Comparison of ENCODE assay signal across 1 cellular context in genomic region chr16:30974348-30974747, GRCh38.
A peak's percentile ranks its signal among the peaks of the same experiment; 100 is the strongest.
TF ChIP-seq lines count a peak whose summit lies in the region.

No MANE protein-coding gene starts in this region.

TF ChIP-seq in K562, 482 proteins besides CTCF, POLR2A, EP300 and RAD21 (continues in another document):
- TF ChIP-seq GATAD2A (IDR thresholded peaks at IDR 0.05) (no peak), ZBTB8A (IDR thresholded peaks at IDR 0.05; ENCODE audit: partially characterized antibody) (no peak), CBFA2T3 (IDR thresholded peaks at IDR 0.05) (peak; percentile 68), TGIF2 (CRISPR knock-in tag; IDR thresholded peaks at IDR 0.05) (no peak), SMAD4 (CRISPR knock-in tag; conservative IDR thresholded peaks at IDR 0.05) (no peak), CBX1 (IDR thresholded peaks at IDR 0.05; ENCODE audit: low read depth) (no peak), SETDB1 (IDR thresholded peaks at IDR 0.05; ENCODE audit: low read length) (no peak), ZNF639 (CRISPR knock-in tag; conservative IDR thresholded peaks at IDR 0.05 in 1 of 2, IDR thresholded peaks at IDR 0.05 in 1 of 2) (no peak), CEBPG (CRISPR knock-in tag; IDR thresholded peaks at IDR 0.05) (no peak), CEBPG (tag; conservative IDR thresholded peaks at IDR 0.05 in 1 of 2, IDR thresholded peaks at IDR 0.05 in 1 of 2) (no peak), ZNF644 (tag; IDR thresholded peaks at IDR 0.05; ENCODE audit: low read depth) (no peak), ZNF518B (CRISPR knock-in tag; IDR thresholded peaks at IDR 0.05) (no peak), MEIS2 (IDR thresholded peaks at IDR 0.05; ENCODE audit: partially characterized antibody) (no peak), NCOR1 (IDR thresholded peaks at IDR 0.05) (peak; percentile 15; the same call in 1 of the 2 replicates), HDAC1 (IDR thresholded peaks at IDR 0.05) (no peak), ZNF121 (CRISPR knock-in tag; conservative IDR thresholded peaks at IDR 0.05) (no peak), COPS2 (conservative IDR thresholded peaks at IDR 0.05) (no peak), ZNF263 (CRISPR knock-in tag; IDR thresholded peaks at IDR 0.05; ENCODE audit: borderline replicate concordance) (no peak), ZBTB40 (IDR thresholded peaks at IDR 0.05) (no peak), ZBTB40 (CRISPR knock-in tag; IDR thresholded peaks at IDR 0.05) (no peak), TCF3 (CRISPR knock-in tag; IDR thresholded peaks at IDR 0.05) (peak; percentile 64), C11orf30 (IDR thresholded peaks at IDR 0.05; ENCODE audit: low read depth) (no peak), NCOA4 (IDR thresholded peaks at IDR 0.05; ENCODE audit: partially characterized antibody) (no peak), ZNF184 (CRISPR knock-in tag; IDR thresholded peaks at IDR 0.05) (no peak)
- TF ChIP-seq, protein P1, sequence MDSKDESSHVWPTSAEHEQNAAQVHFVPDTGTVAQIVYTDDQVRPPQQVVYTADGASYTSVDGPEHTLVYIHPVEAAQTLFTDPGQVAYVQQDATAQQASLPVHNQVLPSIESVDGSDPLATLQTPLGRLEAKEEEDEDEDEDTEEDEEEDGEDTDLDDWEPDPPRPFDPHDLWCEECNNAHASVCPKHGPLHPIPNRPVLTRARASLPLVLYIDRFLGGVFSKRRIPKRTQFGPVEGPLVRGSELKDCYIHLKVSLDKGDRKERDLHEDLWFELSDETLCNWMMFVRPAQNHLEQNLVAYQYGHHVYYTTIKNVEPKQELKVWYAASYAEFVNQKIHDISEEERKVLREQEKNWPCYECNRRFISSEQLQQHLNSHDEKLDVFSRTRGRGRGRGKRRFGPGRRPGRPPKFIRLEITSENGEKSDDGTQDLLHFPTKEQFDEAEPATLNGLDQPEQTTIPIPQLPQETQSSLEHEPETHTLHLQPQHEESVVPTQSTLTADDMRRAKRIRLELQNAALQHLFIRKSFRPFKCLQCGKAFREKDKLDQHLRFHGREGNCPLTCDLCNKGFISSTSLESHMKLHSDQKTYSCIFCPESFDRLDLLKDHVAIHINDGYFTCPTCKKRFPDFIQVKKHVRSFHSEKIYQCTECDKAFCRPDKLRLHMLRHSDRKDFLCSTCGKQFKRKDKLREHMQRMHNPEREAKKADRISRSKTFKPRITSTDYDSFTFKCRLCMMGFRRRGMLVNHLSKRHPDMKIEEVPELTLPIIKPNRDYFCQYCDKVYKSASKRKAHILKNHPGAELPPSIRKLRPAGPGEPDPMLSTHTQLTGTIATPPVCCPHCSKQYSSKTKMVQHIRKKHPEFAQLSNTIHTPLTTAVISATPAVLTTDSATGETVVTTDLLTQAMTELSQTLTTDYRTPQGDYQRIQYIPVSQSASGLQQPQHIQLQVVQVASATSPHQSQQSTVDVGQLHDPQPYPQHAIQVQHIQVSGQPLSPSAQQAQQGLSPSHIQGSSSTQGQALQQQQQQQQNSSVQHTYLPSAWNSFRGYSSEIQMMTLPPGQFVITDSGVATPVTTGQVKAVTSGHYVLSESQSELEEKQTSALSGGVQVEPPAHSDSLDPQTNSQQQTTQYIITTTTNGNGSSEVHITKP (IDR thresholded peaks at IDR 0.05; ENCODE audit: partially characterized antibody): no peak
- TF ChIP-seq, protein P2, sequence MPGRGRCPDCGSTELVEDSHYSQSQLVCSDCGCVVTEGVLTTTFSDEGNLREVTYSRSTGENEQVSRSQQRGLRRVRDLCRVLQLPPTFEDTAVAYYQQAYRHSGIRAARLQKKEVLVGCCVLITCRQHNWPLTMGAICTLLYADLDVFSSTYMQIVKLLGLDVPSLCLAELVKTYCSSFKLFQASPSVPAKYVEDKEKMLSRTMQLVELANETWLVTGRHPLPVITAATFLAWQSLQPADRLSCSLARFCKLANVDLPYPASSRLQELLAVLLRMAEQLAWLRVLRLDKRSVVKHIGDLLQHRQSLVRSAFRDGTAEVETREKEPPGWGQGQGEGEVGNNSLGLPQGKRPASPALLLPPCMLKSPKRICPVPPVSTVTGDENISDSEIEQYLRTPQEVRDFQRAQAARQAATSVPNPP (IDR thresholded peaks at IDR 0.05; ENCODE audit: borderline replicate concordance, insufficient read depth, insufficient read length): no peak
- TF ChIP-seq, protein P3, sequence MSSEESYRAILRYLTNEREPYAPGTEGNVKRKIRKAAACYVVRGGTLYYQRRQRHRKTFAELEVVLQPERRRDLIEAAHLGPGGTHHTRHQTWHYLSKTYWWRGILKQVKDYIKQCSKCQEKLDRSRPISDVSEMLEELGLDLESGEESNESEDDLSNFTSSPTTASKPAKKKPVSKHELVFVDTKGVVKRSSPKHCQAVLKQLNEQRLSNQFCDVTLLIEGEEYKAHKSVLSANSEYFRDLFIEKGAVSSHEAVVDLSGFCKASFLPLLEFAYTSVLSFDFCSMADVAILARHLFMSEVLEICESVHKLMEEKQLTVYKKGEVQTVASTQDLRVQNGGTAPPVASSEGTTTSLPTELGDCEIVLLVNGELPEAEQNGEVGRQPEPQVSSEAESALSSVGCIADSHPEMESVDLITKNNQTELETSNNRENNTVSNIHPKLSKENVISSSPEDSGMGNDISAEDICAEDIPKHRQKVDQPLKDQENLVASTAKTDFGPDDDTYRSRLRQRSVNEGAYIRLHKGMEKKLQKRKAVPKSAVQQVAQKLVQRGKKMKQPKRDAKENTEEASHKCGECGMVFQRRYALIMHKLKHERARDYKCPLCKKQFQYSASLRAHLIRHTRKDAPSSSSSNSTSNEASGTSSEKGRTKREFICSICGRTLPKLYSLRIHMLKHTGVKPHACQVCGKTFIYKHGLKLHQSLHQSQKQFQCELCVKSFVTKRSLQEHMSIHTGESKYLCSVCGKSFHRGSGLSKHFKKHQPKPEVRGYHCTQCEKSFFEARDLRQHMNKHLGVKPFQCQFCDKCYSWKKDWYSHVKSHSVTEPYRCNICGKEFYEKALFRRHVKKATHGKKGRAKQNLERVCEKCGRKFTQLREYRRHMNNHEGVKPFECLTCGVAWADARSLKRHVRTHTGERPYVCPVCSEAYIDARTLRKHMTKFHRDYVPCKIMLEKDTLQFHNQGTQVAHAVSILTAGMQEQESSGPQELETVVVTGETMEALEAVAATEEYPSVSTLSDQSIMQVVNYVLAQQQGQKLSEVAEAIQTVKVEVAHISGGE (CRISPR knock-in tag; IDR thresholded peaks at IDR 0.05): no peak
- TF ChIP-seq, protein P4, sequence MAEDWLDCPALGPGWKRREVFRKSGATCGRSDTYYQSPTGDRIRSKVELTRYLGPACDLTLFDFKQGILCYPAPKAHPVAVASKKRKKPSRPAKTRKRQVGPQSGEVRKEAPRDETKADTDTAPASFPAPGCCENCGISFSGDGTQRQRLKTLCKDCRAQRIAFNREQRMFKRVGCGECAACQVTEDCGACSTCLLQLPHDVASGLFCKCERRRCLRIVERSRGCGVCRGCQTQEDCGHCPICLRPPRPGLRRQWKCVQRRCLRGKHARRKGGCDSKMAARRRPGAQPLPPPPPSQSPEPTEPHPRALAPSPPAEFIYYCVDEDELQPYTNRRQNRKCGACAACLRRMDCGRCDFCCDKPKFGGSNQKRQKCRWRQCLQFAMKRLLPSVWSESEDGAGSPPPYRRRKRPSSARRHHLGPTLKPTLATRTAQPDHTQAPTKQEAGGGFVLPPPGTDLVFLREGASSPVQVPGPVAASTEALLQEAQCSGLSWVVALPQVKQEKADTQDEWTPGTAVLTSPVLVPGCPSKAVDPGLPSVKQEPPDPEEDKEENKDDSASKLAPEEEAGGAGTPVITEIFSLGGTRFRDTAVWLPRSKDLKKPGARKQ (CRISPR knock-in tag; IDR thresholded peaks at IDR 0.05): no peak
- TF ChIP-seq, protein P5, sequence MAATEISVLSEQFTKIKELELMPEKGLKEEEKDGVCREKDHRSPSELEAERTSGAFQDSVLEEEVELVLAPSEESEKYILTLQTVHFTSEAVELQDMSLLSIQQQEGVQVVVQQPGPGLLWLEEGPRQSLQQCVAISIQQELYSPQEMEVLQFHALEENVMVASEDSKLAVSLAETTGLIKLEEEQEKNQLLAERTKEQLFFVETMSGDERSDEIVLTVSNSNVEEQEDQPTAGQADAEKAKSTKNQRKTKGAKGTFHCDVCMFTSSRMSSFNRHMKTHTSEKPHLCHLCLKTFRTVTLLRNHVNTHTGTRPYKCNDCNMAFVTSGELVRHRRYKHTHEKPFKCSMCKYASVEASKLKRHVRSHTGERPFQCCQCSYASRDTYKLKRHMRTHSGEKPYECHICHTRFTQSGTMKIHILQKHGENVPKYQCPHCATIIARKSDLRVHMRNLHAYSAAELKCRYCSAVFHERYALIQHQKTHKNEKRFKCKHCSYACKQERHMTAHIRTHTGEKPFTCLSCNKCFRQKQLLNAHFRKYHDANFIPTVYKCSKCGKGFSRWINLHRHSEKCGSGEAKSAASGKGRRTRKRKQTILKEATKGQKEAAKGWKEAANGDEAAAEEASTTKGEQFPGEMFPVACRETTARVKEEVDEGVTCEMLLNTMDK (IDR thresholded peaks at IDR 0.05; ENCODE audit: borderline replicate concordance, insufficient read depth, low read depth, low read length, poor library complexity, severe bottlenecking): no peak
